In genomic region chr16:30095166-30096078, GRCh38 we compare ENCODE assay signal across 8 cellular contexts. TPM values are rescaled to one million over a fixed set of nuclear protein-coding genes. Genes with fewer than 3 reads are reported as not detected.
DNase-seq lines count a peak whose midpoint lies in the region; ATAC-seq, FAIRE-seq and TF ChIP-seq lines count a peak whose summit lies in the region.

No MANE protein-coding gene starts in this region.

- TF ChIP-seq RAD21 in SK-N-SH (IDR thresholded peaks at IDR 0.05; ENCODE audit: low read length) = no peak

- H3K27ac Mint-ChIP-seq in activated naive CD8-positive, alpha-beta T cell treated with anti-CD3 and anti-CD28 coated beads, Interleukin-2, amount 10 ng/mL, durations not matched to agents 7 days and 5 days = peak overlapping the region; percentile 89

- DNase-seq in SK-N-SH (no peak), keratinocyte (ENCODE audit: low read depth, low spot score) (no peak), superior temporal gyrus (ENCODE audit: extremely low spot score) (peak; percentile 12), NCI-H1930 (lab: John Stamatoyannopoulos, UW) (no peak)
- peak; percentile 56 for DNase-seq in activated naive CD8-positive, alpha-beta T cell treated with anti-CD3 and anti-CD28 coated beads, Interleukin-2, amount 10 ng/mL, durations not matched to agents 7 days and 5 days

- peaks cover 4% of the 10 kb centered on the region; the same call in 1 of the 2 replicates for H3K79me2 ChIP-seq in SK-N-SH (ENCODE audit: insufficient read depth)
- H3K79me2 ChIP-seq in keratinocyte (ENCODE audit: control insufficient read depth, insufficient read depth, low read length) = no peaks in the 10 kb centered on the region

- WGBS in SK-N-SH (ENCODE audit: low lambda C conversion rate) = 64% methylated on average over 17 of the region's 47 CpGs

- H3K4me3 ChIP-seq in SK-N-SH (ENCODE audit: low read depth in 2 of 2, low read length in 1 of 2) (peak overlapping the region; percentile 47 to 63), keratinocyte (ENCODE audit: control insufficient read depth in 2 of 3, extremely low read depth in 1 of 3, insufficient read depth in 2 of 3, low read depth in 1 of 3, low read length in 3 of 3) (peak overlapping the region; percentile 56 to 76 (median 64))

- H2AFZ ChIP-seq in SK-N-SH (ENCODE audit: low read depth) (no peak overlapping the region), keratinocyte (ENCODE audit: control insufficient read depth, low read length) (peak overlapping the region; percentile 66)

- no peaks in the 10 kb centered on the region for H3K9me1 ChIP-seq in keratinocyte (ENCODE audit: control insufficient read depth, extremely low read depth, insufficient read depth, low read length)

- peaks cover 11% of the 10 kb centered on the region for H3F3A ChIP-seq in SK-N-SH (replicated peaks; ENCODE audit: insufficient read depth)

- ATAC-seq in SK-N-SH treated with all-trans-retinoic acid at 6 μM for 48 hours (no peak), GM18858 (IDR thresholded peaks at IDR 0.05; ENCODE audit: unreplicated experiment) (no peak), GM21576 (IDR thresholded peaks at IDR 0.05; ENCODE audit: unreplicated experiment) (no peak)
- no peak for ATAC-seq in activated naive CD8-positive, alpha-beta T cell treated with anti-CD3 and anti-CD28 coated beads, Interleukin-2, amount 10 ng/mL, durations not matched to agents 7 days and 5 days (ENCODE audit: low read depth)

- H3K36me3 Mint-ChIP-seq in activated naive CD8-positive, alpha-beta T cell treated with anti-CD3 and anti-CD28 coated beads, Interleukin-2, amount 10 ng/mL, durations not matched to agents 7 days and 5 days = peaks cover 30% of the 10 kb centered on the region

- no peaks in the 10 kb centered on the region for H3K36me3 ChIP-seq in SK-N-SH (replicated peaks in 1 of 2; ENCODE audit: control insufficient read depth in 1 of 2, insufficient read depth in 2 of 2, low read length in 1 of 2)
- H3K36me3 ChIP-seq in keratinocyte (ENCODE audit: control insufficient read depth in 2 of 2, extremely low read depth in 1 of 2, insufficient read depth in 2 of 2, low read length in 2 of 2) = no peaks in the 10 kb centered on the region

- H3K4me1 ChIP-seq in SK-N-SH (ENCODE audit: control insufficient read depth in 1 of 2, insufficient read depth in 2 of 2, low read depth in 1 of 2, low read length in 1 of 2) (peaks cover 0 to 34% of the 10 kb centered on the region in 2 experiments; a peak in 1 of 4 replicates), keratinocyte (ENCODE audit: control insufficient read depth, extremely low read depth, insufficient read depth, low read length) (peaks cover 33% of the 10 kb centered on the region)

- H3K9me2 ChIP-seq in SK-N-SH = no peaks in the 10 kb centered on the region

- H3K9me3 ChIP-seq in SK-N-SH (no peaks in the 10 kb centered on the region), keratinocyte (ENCODE audit: control insufficient read depth, low read depth, low read length) (peaks cover 5% of the 10 kb centered on the region)

- no peak for TF ChIP-seq EP300 in SK-N-SH (IDR thresholded peaks at IDR 0.05; ENCODE audit: borderline replicate concordance in 1 of 2, low read depth in 1 of 2, low read length in 1 of 2)

- H3K4me2 ChIP-seq in SK-N-SH (peak overlapping the region; percentile 94), keratinocyte (ENCODE audit: control insufficient read depth, extremely low read depth, insufficient read depth, low read depth, low read length) (peak overlapping the region; percentile 95)

- peaks cover 32% of the 10 kb centered on the region for H3K4me1 Mint-ChIP-seq in activated naive CD8-positive, alpha-beta T cell treated with anti-CD3 and anti-CD28 coated beads, Interleukin-2, amount 10 ng/mL, durations not matched to agents 7 days and 5 days

- no peaks in the 10 kb centered on the region for H3K27me3 Mint-ChIP-seq in activated naive CD8-positive, alpha-beta T cell treated with anti-CD3 and anti-CD28 coated beads, Interleukin-2, amount 10 ng/mL, durations not matched to agents 7 days and 5 days

- H3K4me3 Mint-ChIP-seq in activated naive CD8-positive, alpha-beta T cell treated with anti-CD3 and anti-CD28 coated beads, Interleukin-2, amount 10 ng/mL, durations not matched to agents 7 days and 5 days = peak overlapping the region; percentile 88

- dilution Hi-C loops in keratinocyte (cut with MboI; ENCODE audit: extremely low pct_ligation_motif_present, low sequenced_read_pairs) = no loop called here

- peaks cover 14% of the 10 kb centered on the region for H3K9me3 Mint-ChIP-seq in activated naive CD8-positive, alpha-beta T cell treated with anti-CD3 and anti-CD28 coated beads, Interleukin-2, amount 10 ng/mL, durations not matched to agents 7 days and 5 days

- H3K9ac ChIP-seq in SK-N-SH (peak overlapping the region; percentile 28; the same call in 1 of the 2 replicates), keratinocyte (ENCODE audit: control insufficient read depth, extremely low read depth, insufficient read depth, low read length) (peak overlapping the region; percentile 74)

- CTCF ChIA-PET in SK-N-SH (lab: Yijun Ruan, JAX) = interaction anchor here (1.0 to 5.5 kb wide), 6 partner anchors 17 to 90 kb away, joined by 3 to 68 read pairs (median 8); partner anchors contain the start of genes ALDOA, CORO1A and GDPD3

- H3K27ac ChIP-seq in SK-N-SH (ENCODE audit: low read depth in 2 of 2, low read length in 1 of 2) = peak overlapping the region in 1 of 2 experiments; percentile 75; a peak in 1 of 4 replicates
- H3K27ac ChIP-seq in keratinocyte (ENCODE audit: control insufficient read depth, insufficient read depth, low read length) = peak overlapping the region; percentile 72

- POLR2A ChIA-PET in SK-N-SH (lab: Yijun Ruan, JAX) = interaction anchor here (1.3 to 6.9 kb wide), 3 partner anchors 20 to 31 kb away, joined by 3 to 57 read pairs (median 5); partner anchors contain the start of gene ALDOA
- POLR2A ChIA-PET in activated naive CD8-positive, alpha-beta T cell treated with anti-CD3 and anti-CD28 coated beads, Interleukin-2, amount 10 ng/mL, durations not matched to agents 7 days and 5 days (lab: Charles Lee) = interaction anchor here (0.6 to 10.8 kb wide), 5 partner anchors 19 to 89 kb away, joined by 4 to 132 read pairs (median 6); partner anchors contain the start of genes ALDOA and CORO1A

- H4K20me1 ChIP-seq in SK-N-SH (ENCODE audit: insufficient read depth) = no peaks in the 10 kb centered on the region
- no peaks in the 10 kb centered on the region for H4K20me1 ChIP-seq in keratinocyte (ENCODE audit: control insufficient read depth, extremely low read depth, insufficient read depth, low read length)

- no peak for FAIRE-seq in keratinocyte (lab: Jason Lieb, UNC)

- TF ChIP-seq CTCF in SK-N-SH (IDR thresholded peaks at IDR 0.05) = no peak
- TF ChIP-seq CTCF in keratinocyte (optimal IDR thresholded peaks at IDR 0.05 in 1 of 3, IDR thresholded peaks at IDR 0.05 in 1 of 3, conservative IDR thresholded peaks at IDR 0.05 in 1 of 3; ENCODE audit: extremely low read depth in 1 of 3, insufficient read depth in 2 of 3, low read length in 3 of 3) = no peak

- H3K27me3 ChIP-seq in SK-N-SH (ENCODE audit: insufficient read depth) (no peaks in the 10 kb centered on the region), keratinocyte (ENCODE audit: control insufficient read depth, extremely low read depth, insufficient read depth, low read length) (no peaks in the 10 kb centered on the region)

RNA-seq across cellular contexts. Expression of gene YPEL3, which starts 0.6 kb away (rescaled TPM):
- polyA plus RNA-seq in SK-N-SH (2012; rRNA removed) (24.5 and 36.6 TPM in 2 replicates), keratinocyte (13.5 to 16.3 TPM (median 15.7 TPM) in 3 replicates)
- polyA plus RNA-seq in SK-N-SH (2012; cell fraction: cytosol; rRNA removed) = 18.7 and 27.1 TPM in 2 replicates
- 65.2 and 90.5 TPM in 2 replicates for polyA plus RNA-seq in SK-N-SH (2012; cell fraction: nucleus; rRNA removed)
- 100 to 1,000 TPM; 135 to 139 TPM for total RNA-seq in activated naive CD8-positive, alpha-beta T cell treated with anti-CD3 and anti-CD28 coated beads, Interleukin-2, amount 10 ng/mL, durations not matched to agents 7 days and 5 days
- polyA plus RNA-seq in keratinocyte (2011; ENCODE audit: low read depth) = 72.9 TPM
- polyA plus RNA-seq in keratinocyte (2011; cell fraction: cytosol; rRNA removed) = 9.4 and 21.3 TPM in 2 replicates
- 33.1 and 41.6 TPM in 2 replicates for polyA plus RNA-seq in keratinocyte (2011; cell fraction: nucleus; rRNA removed)
- polyA plus RNA-seq in keratinocyte (2012; ENCODE audit: low replicate concordance) = 23.9 and 110 TPM in 2 replicates
- polyA minus RNA-seq in keratinocyte = 4.7 to 16.4 TPM (median 8.6 TPM) in 3 replicates
- polyA minus RNA-seq in keratinocyte (2011; cell fraction: cytosol; rRNA and poly(A)+ RNA removed) = 17.8 TPM
- 6.4 and 7.8 TPM in 2 replicates for polyA minus RNA-seq in keratinocyte (2011; cell fraction: nucleus; rRNA and poly(A)+ RNA removed)

RNA-seq across cellular contexts. Expression of gene TBX6, which starts 3.7 kb away (rescaled TPM):
- polyA plus RNA-seq in SK-N-SH (2012; rRNA removed) (0.16 and 0.18 TPM in 2 replicates), keratinocyte (0.06 to 0.18 TPM (median 0.18 TPM) in 3 replicates)
- polyA plus RNA-seq in SK-N-SH (2012; cell fraction: cytosol; rRNA removed) = 0.05 and 0.08 TPM in 2 replicates
- polyA plus RNA-seq in SK-N-SH (2012; cell fraction: nucleus; rRNA removed) = 0.46 and 0.88 TPM in 2 replicates
- 1 to 10 TPM; 2.4 to 3.0 TPM for total RNA-seq in activated naive CD8-positive, alpha-beta T cell treated with anti-CD3 and anti-CD28 coated beads, Interleukin-2, amount 10 ng/mL, durations not matched to agents 7 days and 5 days
- polyA plus RNA-seq in keratinocyte (2011; ENCODE audit: low read depth) = 0.77 TPM
- polyA plus RNA-seq in keratinocyte (2011; cell fraction: cytosol; rRNA removed) = 0.04 and 0.16 TPM in 2 replicates
- polyA plus RNA-seq in keratinocyte (2011; cell fraction: nucleus; rRNA removed) = 0.32 and 0.61 TPM in 2 replicates
- 0.31 and 0.71 TPM in 2 replicates for polyA plus RNA-seq in keratinocyte (2012; ENCODE audit: low replicate concordance)
- 0.13 TPM in 1 of 3 replicates, not detected in the others for polyA minus RNA-seq in keratinocyte
- polyA minus RNA-seq in keratinocyte (2011; cell fraction: cytosol; rRNA and poly(A)+ RNA removed) = not detected
- polyA minus RNA-seq in keratinocyte (2011; cell fraction: nucleus; rRNA and poly(A)+ RNA removed) = not detected in 2 replicates

RNA-seq across cellular contexts. Expression of gene GDPD3, which starts 17.9 kb away (rescaled TPM):
- polyA plus RNA-seq in SK-N-SH (2012; rRNA removed) (1.5 and 2.3 TPM in 2 replicates), keratinocyte (0.68 to 1.8 TPM (median 1.1 TPM) in 3 replicates)
- polyA plus RNA-seq in SK-N-SH (2012; cell fraction: cytosol; rRNA removed) = 0.54 and 0.60 TPM in 2 replicates
- polyA plus RNA-seq in SK-N-SH (2012; cell fraction: nucleus; rRNA removed) = 19.2 and 22.3 TPM in 2 replicates
- 10 to 100 TPM; 14.3 to 18.6 TPM for total RNA-seq in activated naive CD8-positive, alpha-beta T cell treated with anti-CD3 and anti-CD28 coated beads, Interleukin-2, amount 10 ng/mL, durations not matched to agents 7 days and 5 days
- polyA plus RNA-seq in keratinocyte (2011; ENCODE audit: low read depth) = 4.8 TPM
- 0.39 and 0.58 TPM in 2 replicates for polyA plus RNA-seq in keratinocyte (2011; cell fraction: cytosol; rRNA removed)
- polyA plus RNA-seq in keratinocyte (2011; cell fraction: nucleus; rRNA removed) = 3.9 and 4.6 TPM in 2 replicates
- polyA plus RNA-seq in keratinocyte (2012; ENCODE audit: low replicate concordance) = 0.56 and 12.1 TPM in 2 replicates
- 0.54 to 1.8 TPM (median 0.76 TPM) in 3 replicates for polyA minus RNA-seq in keratinocyte
- polyA minus RNA-seq in keratinocyte (2011; cell fraction: cytosol; rRNA and poly(A)+ RNA removed) = not detected
- polyA minus RNA-seq in keratinocyte (2011; cell fraction: nucleus; rRNA and poly(A)+ RNA removed) = 0.62 and 1.2 TPM in 2 replicates

RNA-seq across cellular contexts. Expression of gene PPP4C, which starts 19.6 kb away (rescaled TPM):
- polyA plus RNA-seq in SK-N-SH (2012; rRNA removed) (325 and 339 TPM in 2 replicates), keratinocyte (124 to 188 TPM (median 167 TPM) in 3 replicates)
- 180 and 242 TPM in 2 replicates for polyA plus RNA-seq in SK-N-SH (2012; cell fraction: cytosol; rRNA removed)
- 296 and 355 TPM in 2 replicates for polyA plus RNA-seq in SK-N-SH (2012; cell fraction: nucleus; rRNA removed)
- total RNA-seq in activated naive CD8-positive, alpha-beta T cell treated with anti-CD3 and anti-CD28 coated beads, Interleukin-2, amount 10 ng/mL, durations not matched to agents 7 days and 5 days = 100 to 1,000 TPM; 123 to 133 TPM
- 101 TPM for polyA plus RNA-seq in keratinocyte (2011; ENCODE audit: low read depth)
- polyA plus RNA-seq in keratinocyte (2011; cell fraction: cytosol; rRNA removed) = 113 and 148 TPM in 2 replicates
- 120 and 128 TPM in 2 replicates for polyA plus RNA-seq in keratinocyte (2011; cell fraction: nucleus; rRNA removed)
- polyA plus RNA-seq in keratinocyte (2012; ENCODE audit: low replicate concordance) = 113 and 135 TPM in 2 replicates
- polyA minus RNA-seq in keratinocyte = 294 to 472 TPM (median 388 TPM) in 3 replicates
- polyA minus RNA-seq in keratinocyte (2011; cell fraction: cytosol; rRNA and poly(A)+ RNA removed) = 300 TPM
- polyA minus RNA-seq in keratinocyte (2011; cell fraction: nucleus; rRNA and poly(A)+ RNA removed) = 58.5 and 62.4 TPM in 2 replicates

RNA-seq across cellular contexts. Expression of gene MAPK3, which starts 27.6 kb away (rescaled TPM):
- polyA plus RNA-seq in SK-N-SH (2012; rRNA removed) = 65.6 and 67.3 TPM in 2 replicates
- polyA plus RNA-seq in SK-N-SH (2012; cell fraction: cytosol; rRNA removed) = 43.2 and 51.4 TPM in 2 replicates
- polyA plus RNA-seq in SK-N-SH (2012; cell fraction: nucleus; rRNA removed) = 77.9 and 84.2 TPM in 2 replicates
- 10 to 100 TPM; 77.6 to 81.4 TPM for total RNA-seq in activated naive CD8-positive, alpha-beta T cell treated with anti-CD3 and anti-CD28 coated beads, Interleukin-2, amount 10 ng/mL, durations not matched to agents 7 days and 5 days
- polyA plus RNA-seq in keratinocyte = 42.0 to 64.9 TPM (median 60.8 TPM) in 3 replicates
- 17.1 TPM for polyA plus RNA-seq in keratinocyte (2011; ENCODE audit: low read depth)
- polyA plus RNA-seq in keratinocyte (2011; cell fraction: cytosol; rRNA removed) = 39.8 and 53.0 TPM in 2 replicates
- polyA plus RNA-seq in keratinocyte (2011; cell fraction: nucleus; rRNA removed) = 29.3 and 44.4 TPM in 2 replicates
- polyA plus RNA-seq in keratinocyte (2012; ENCODE audit: low replicate concordance) = 35.7 and 38.6 TPM in 2 replicates
- 14.6 to 78.5 TPM (median 33.3 TPM) in 3 replicates for polyA minus RNA-seq in keratinocyte
- 35.3 TPM for polyA minus RNA-seq in keratinocyte (2011; cell fraction: cytosol; rRNA and poly(A)+ RNA removed)
- 5.7 and 9.9 TPM in 2 replicates for polyA minus RNA-seq in keratinocyte (2011; cell fraction: nucleus; rRNA and poly(A)+ RNA removed)

Comparison
In these comparisons a context has a peak if more than half of its experiments do, and no peak if none do; other contexts are left out.
1. DNase-seq: peak in activated naive CD8-positive, alpha-beta T cell treated with anti-CD3 and anti-CD28 coated beads, Interleukin-2, amount 10 ng/mL, durations not matched to agents 7 days and 5 days (single experiment) and superior temporal gyrus (single experiment); none in SK-N-SH (single experiment), keratinocyte (single experiment) and NCI-H1930 (0 of 2).